Comparison of ENCODE assay signal across 8 cellular contexts in the genomic region with DNA sequence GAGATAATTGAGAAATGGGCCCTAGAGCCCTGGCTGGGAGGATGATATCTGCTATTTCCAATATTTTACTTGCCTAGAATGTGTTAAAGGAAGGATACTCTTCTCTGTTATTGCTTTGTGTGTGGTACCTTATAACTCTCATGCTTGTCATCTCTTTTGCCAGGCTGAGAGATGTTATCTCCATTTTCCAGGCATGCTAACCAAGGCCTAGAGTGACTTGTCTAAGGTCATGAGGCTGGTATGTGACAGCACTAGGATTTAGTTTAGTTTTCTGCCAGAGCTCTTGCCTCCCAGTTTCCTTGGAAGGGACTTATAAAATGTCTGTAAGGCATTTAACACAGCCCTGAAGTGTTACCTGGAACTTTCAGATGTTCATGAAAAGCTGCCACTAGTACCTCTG. TPM values are rescaled to one million over a fixed set of nuclear protein-coding genes. Genes with fewer than 3 reads are reported as not detected.
A peak's percentile ranks its signal among the peaks of the same experiment; 100 is the strongest.
DNase-seq lines count a peak whose midpoint lies in the region; ATAC-seq and TF ChIP-seq lines count a peak whose summit lies in the region.

No MANE protein-coding gene starts in this region.

- no peaks in the 10 kb centered on the region for H3K27me3 ChIP-seq in kidney epithelial cell (ENCODE audit: control insufficient read depth, insufficient read depth, low read length)
- H3K27me3 ChIP-seq in thyroid gland = no peaks in the 10 kb centered on the region

- CTCF ChIA-PET in activated CD8-positive, alpha-beta memory T cell treated with anti-CD3 and anti-CD28 coated beads, Interleukin-2, amount 10 ng/mL, durations not matched to agents 7 days and 5 days (lab: Charles Lee) = interaction anchor here (0.6 to 13.1 kb wide), 14 partner anchors 8 to 333 kb away, joined by 3 to 172 read pairs (median 4); a partner anchor contains a TSS

- intact Hi-C loops in thyroid gland (cut with DNase I) = loop anchor here (10.0 kb wide), 1 partner anchor 232 kb away; no protein-coding TSS in a partner anchor

- H3K9me3 ChIP-seq in thyroid gland = no peaks in the 10 kb centered on the region

- peaks cover 38% of the 10 kb centered on the region for H3K36me3 Mint-ChIP-seq in activated CD8-positive, alpha-beta memory T cell treated with anti-CD3 and anti-CD28 coated beads, Interleukin-2, amount 10 ng/mL, durations not matched to agents 7 days and 5 days
- peaks cover 26% of the 10 kb centered on the region for H3K36me3 Mint-ChIP-seq in activated naive CD8-positive, alpha-beta T cell treated with anti-CD3 and anti-CD28 coated beads, Interleukin-2, amount 50 U/mL, for 24 hours (ENCODE audit: low read depth)

- ATAC-seq in activated CD8-positive, alpha-beta memory T cell treated with anti-CD3 and anti-CD28 coated beads, Interleukin-2, amount 10 ng/mL, durations not matched to agents 7 days and 5 days = no peak
- ATAC-seq in activated naive CD8-positive, alpha-beta T cell treated with anti-CD3 and anti-CD28 coated beads, Interleukin-2, amount 50 U/mL, for 24 hours = no peak
- ATAC-seq in HG03108 (IDR thresholded peaks at IDR 0.05; ENCODE audit: unreplicated experiment) (no peak), GM18858 (IDR thresholded peaks at IDR 0.05; ENCODE audit: unreplicated experiment) (no peak)

- H3K9me3 Mint-ChIP-seq in activated CD8-positive, alpha-beta memory T cell treated with anti-CD3 and anti-CD28 coated beads, Interleukin-2, amount 10 ng/mL, durations not matched to agents 7 days and 5 days (ENCODE audit: low read depth) = no peaks in the 10 kb centered on the region
- H3K9me3 Mint-ChIP-seq in activated naive CD8-positive, alpha-beta T cell treated with anti-CD3 and anti-CD28 coated beads, Interleukin-2, amount 50 U/mL, for 24 hours = no peaks in the 10 kb centered on the region

- H3K27me3 Mint-ChIP-seq in activated CD8-positive, alpha-beta memory T cell treated with anti-CD3 and anti-CD28 coated beads, Interleukin-2, amount 10 ng/mL, durations not matched to agents 7 days and 5 days = no peaks in the 10 kb centered on the region
- no peaks in the 10 kb centered on the region for H3K27me3 Mint-ChIP-seq in activated naive CD8-positive, alpha-beta T cell treated with anti-CD3 and anti-CD28 coated beads, Interleukin-2, amount 50 U/mL, for 24 hours

- peak overlapping the region; percentile 97 for H3K27ac Mint-ChIP-seq in activated CD8-positive, alpha-beta memory T cell treated with anti-CD3 and anti-CD28 coated beads, Interleukin-2, amount 10 ng/mL, durations not matched to agents 7 days and 5 days
- peak overlapping the region; percentile 90 for H3K27ac Mint-ChIP-seq in activated naive CD8-positive, alpha-beta T cell treated with anti-CD3 and anti-CD28 coated beads, Interleukin-2, amount 50 U/mL, for 24 hours

- no peak for DNase-seq in activated CD8-positive, alpha-beta memory T cell treated with anti-CD3 and anti-CD28 coated beads, Interleukin-2, amount 10 ng/mL, durations not matched to agents 7 days and 5 days
- no peak for DNase-seq in activated CD8-positive, alpha-beta memory T cell treated with anti-CD3 and anti-CD28 coated beads, Interleukin-2, amount 50 U/mL, for 48 hours
- no peak for DNase-seq in activated naive CD8-positive, alpha-beta T cell treated with anti-CD3 and anti-CD28 coated beads, Interleukin-2, amount 50 U/mL, for 24 hours
- DNase-seq in kidney epithelial cell (ENCODE audit: low read depth) = no peak
- no peak for DNase-seq in thyroid gland
- no peak for DNase-seq in NCI-H2107 (lab: John Stamatoyannopoulos, UW)

- peaks cover 17 to 19% of the 10 kb centered on the region in 2 donors for H3K4me1 ChIP-seq in thyroid gland

- peak overlapping the region in 2 of 3 donors; percentile 98 for H3K27ac ChIP-seq in thyroid gland

- H3K36me3 ChIP-seq in kidney epithelial cell (ENCODE audit: control insufficient read depth, insufficient read depth, low read length) = peaks cover 3% of the 10 kb centered on the region
- peaks cover 19 to 27% of the 10 kb centered on the region in 2 donors for H3K36me3 ChIP-seq in thyroid gland

- H3K4me1 Mint-ChIP-seq in activated CD8-positive, alpha-beta memory T cell treated with anti-CD3 and anti-CD28 coated beads, Interleukin-2, amount 10 ng/mL, durations not matched to agents 7 days and 5 days = peaks cover 43% of the 10 kb centered on the region
- H3K4me1 Mint-ChIP-seq in activated naive CD8-positive, alpha-beta T cell treated with anti-CD3 and anti-CD28 coated beads, Interleukin-2, amount 50 U/mL, for 24 hours = peaks cover 66% of the 10 kb centered on the region

- no peak for TF ChIP-seq CTCF in kidney epithelial cell (IDR thresholded peaks at IDR 0.05; ENCODE audit: insufficient read depth, low read length, poor library complexity, severe bottlenecking)
- TF ChIP-seq CTCF in thyroid gland (IDR thresholded peaks at IDR 0.05) = no peak

- H3K4me3 ChIP-seq in kidney epithelial cell (ENCODE audit: low read depth, low read length) (peak overlapping the region; percentile 89), thyroid gland (replicated peaks in 1 of 3) (peak overlapping the region in 2 of 3 donors; percentile 79 to 98)

- H3K4me3 Mint-ChIP-seq in activated CD8-positive, alpha-beta memory T cell treated with anti-CD3 and anti-CD28 coated beads, Interleukin-2, amount 10 ng/mL, durations not matched to agents 7 days and 5 days = peak overlapping the region; percentile 92
- peak overlapping the region; percentile 92 for H3K4me3 Mint-ChIP-seq in activated naive CD8-positive, alpha-beta T cell treated with anti-CD3 and anti-CD28 coated beads, Interleukin-2, amount 50 U/mL, for 24 hours

- no peak for TF ChIP-seq POLR2A in thyroid gland (IDR thresholded peaks at IDR 0.05)

RNA-seq across cellular contexts. Expression of a gene that starts 1.4 kb away (rescaled TPM):
- 100 to 1,000 TPM; 120 to 140 TPM for total RNA-seq in activated CD8-positive, alpha-beta memory T cell treated with anti-CD3 and anti-CD28 coated beads, Interleukin-2, amount 10 ng/mL, durations not matched to agents 7 days and 5 days
- 96.9 and 104 TPM in 2 replicates for total RNA-seq in kidney epithelial cell
- total RNA-seq in thyroid gland = 100 to 1,000 TPM in 3 of 4 donors, 10 to 100 TPM in 1; 91.9 to 156 (median 120) TPM
